Comparison of ENCODE assay signal across 1 cellular context in the genomic region with DNA sequence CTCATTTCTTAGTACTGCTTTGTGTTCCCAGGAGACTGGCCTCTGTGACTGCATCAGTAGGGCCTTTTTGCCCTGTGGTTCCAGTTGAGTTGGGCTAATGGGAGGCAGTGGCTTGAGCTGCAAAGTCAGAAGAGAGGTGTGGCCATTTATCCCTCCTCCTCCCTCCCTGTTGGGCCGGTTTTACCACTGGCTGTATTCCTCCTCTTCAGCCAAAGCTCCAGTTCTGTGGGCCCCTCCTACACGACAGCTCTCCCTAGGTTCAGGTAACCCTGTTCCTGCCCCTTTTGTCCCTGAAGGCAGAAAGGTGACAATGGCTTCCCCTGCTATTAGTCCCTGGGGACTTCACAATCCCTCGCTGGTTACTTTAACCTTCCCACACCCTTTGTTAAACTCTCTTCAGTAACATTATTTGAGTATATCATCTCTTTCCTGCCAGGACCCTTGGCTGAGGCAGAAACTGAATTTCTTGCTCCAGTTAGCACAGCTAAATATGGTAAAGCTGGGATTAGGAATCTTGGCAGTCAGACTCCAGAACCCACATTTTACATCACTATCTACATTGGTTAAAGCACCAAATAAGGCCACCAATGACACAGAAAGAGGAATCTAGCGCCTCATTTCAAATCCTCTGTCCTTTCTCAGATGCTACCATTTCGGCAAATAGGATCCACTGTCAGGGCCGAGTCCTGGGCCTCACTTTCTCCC.
TF ChIP-seq lines count a peak whose summit lies in the region.

No MANE protein-coding gene starts in this region.

TF ChIP-seq in GM23338, 12 proteins besides CTCF, POLR2A, EP300 and RAD21 (continued from another document):
- no peak for TF ChIP-seq EZH2phosphoT487 (IDR thresholded peaks at IDR 0.05; ENCODE audit: unreplicated experiment)
- TF ChIP-seq STAT1 (IDR thresholded peaks at IDR 0.05; ENCODE audit: unreplicated experiment), result no peak
- no peak for TF ChIP-seq ZNF114 (CRISPR knock-in tag; IDR thresholded peaks at IDR 0.05)
- TF ChIP-seq, protein P1, sequence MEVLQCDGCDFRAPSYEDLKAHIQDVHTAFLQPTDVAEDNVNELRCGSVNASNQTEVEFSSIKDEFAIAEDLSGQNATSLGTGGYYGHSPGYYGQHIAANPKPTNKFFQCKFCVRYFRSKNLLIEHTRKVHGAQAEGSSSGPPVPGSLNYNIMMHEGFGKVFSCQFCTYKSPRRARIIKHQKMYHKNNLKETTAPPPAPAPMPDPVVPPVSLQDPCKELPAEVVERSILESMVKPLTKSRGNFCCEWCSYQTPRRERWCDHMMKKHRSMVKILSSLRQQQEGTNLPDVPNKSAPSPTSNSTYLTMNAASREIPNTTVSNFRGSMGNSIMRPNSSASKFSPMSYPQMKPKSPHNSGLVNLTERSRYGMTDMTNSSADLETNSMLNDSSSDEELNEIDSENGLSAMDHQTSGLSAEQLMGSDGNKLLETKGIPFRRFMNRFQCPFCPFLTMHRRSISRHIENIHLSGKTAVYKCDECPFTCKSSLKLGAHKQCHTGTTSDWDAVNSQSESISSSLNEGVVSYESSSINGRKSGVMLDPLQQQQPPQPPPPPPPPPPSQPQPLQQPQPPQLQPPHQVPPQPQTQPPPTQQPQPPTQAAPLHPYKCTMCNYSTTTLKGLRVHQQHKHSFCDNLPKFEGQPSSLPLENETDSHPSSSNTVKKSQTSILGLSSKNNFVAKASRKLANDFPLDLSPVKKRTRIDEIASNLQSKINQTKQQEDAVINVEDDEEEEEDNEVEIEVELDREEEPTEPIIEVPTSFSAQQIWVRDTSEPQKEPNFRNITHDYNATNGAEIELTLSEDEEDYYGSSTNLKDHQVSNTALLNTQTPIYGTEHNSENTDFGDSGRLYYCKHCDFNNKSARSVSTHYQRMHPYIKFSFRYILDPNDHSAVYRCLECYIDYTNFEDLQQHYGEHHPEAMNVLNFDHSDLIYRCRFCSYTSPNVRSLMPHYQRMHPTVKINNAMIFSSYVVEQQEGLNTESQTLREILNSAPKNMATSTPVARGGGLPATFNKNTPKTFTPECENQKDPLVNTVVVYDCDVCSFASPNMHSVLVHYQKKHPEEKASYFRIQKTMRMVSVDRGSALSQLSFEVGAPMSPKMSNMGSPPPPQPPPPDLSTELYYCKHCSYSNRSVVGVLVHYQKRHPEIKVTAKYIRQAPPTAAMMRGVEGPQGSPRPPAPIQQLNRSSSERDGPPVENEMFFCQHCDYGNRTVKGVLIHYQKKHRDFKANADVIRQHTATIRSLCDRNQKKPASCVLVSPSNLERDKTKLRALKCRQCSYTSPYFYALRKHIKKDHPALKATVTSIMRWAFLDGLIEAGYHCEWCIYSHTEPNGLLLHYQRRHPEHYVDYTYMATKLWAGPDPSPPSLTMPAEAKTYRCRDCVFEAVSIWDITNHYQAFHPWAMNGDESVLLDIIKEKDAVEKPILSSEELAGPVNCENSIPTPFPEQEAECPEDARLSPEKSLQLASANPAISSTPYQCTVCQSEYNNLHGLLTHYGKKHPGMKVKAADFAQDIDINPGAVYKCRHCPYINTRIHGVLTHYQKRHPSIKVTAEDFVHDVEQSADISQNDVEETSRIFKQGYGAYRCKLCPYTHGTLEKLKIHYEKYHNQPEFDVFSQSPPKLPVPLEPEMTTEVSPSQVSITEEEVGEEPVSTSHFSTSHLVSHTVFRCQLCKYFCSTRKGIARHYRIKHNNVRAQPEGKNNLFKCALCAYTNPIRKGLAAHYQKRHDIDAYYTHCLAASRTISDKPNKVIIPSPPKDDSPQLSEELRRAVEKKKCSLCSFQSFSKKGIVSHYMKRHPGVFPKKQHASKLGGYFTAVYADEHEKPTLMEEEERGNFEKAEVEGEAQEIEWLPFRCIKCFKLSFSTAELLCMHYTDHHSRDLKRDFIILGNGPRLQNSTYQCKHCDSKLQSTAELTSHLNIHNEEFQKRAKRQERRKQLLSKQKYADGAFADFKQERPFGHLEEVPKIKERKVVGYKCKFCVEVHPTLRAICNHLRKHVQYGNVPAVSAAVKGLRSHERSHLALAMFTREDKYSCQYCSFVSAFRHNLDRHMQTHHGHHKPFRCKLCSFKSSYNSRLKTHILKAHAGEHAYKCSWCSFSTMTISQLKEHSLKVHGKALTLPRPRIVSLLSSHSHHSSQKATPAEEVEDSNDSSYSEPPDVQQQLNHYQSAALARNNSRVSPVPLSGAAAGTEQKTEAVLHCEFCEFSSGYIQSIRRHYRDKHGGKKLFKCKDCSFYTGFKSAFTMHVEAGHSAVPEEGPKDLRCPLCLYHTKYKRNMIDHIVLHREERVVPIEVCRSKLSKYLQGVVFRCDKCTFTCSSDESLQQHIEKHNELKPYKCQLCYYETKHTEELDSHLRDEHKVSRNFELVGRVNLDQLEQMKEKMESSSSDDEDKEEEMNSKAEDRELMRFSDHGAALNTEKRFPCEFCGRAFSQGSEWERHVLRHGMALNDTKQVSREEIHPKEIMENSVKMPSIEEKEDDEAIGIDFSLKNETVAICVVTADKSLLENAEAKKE (CRISPR knock-in tag; IDR thresholded peaks at IDR 0.05), result no peak
- TF ChIP-seq, protein P2, sequence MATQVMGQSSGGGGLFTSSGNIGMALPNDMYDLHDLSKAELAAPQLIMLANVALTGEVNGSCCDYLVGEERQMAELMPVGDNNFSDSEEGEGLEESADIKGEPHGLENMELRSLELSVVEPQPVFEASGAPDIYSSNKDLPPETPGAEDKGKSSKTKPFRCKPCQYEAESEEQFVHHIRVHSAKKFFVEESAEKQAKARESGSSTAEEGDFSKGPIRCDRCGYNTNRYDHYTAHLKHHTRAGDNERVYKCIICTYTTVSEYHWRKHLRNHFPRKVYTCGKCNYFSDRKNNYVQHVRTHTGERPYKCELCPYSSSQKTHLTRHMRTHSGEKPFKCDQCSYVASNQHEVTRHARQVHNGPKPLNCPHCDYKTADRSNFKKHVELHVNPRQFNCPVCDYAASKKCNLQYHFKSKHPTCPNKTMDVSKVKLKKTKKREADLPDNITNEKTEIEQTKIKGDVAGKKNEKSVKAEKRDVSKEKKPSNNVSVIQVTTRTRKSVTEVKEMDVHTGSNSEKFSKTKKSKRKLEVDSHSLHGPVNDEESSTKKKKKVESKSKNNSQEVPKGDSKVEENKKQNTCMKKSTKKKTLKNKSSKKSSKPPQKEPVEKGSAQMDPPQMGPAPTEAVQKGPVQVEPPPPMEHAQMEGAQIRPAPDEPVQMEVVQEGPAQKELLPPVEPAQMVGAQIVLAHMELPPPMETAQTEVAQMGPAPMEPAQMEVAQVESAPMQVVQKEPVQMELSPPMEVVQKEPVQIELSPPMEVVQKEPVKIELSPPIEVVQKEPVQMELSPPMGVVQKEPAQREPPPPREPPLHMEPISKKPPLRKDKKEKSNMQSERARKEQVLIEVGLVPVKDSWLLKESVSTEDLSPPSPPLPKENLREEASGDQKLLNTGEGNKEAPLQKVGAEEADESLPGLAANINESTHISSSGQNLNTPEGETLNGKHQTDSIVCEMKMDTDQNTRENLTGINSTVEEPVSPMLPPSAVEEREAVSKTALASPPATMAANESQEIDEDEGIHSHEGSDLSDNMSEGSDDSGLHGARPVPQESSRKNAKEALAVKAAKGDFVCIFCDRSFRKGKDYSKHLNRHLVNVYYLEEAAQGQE (IDR thresholded peaks at IDR 0.05; ENCODE audit: unreplicated experiment), result no peak
- no peak for TF ChIP-seq EZH2 (IDR thresholded peaks at IDR 0.05; ENCODE audit: low read depth, unreplicated experiment)
